ENCODE assay signal across 2 cellular contexts in the genomic region with DNA sequence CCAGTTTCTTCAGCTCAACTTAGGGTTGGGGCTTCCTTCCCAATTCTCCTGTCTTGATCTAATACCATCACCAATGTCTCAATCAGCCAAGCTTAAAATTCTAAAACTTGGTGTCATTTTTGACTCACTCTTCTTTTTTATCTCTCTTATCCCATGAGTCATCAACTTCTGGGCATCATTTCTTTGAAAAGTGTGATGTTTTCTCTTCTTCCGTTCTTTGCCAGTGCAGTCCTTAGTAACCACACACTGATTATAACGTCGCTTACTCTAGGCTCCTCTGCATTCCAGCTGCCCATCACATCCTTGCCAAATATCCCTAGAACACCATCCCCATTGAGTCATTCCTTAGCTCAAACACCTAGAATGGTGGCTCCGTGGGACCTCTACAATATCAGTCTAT.
TF ChIP-seq lines count a peak whose summit lies in the region.

No MANE protein-coding gene starts in this region.

TF ChIP-seq in IMR-90, 13 proteins besides CTCF, POLR2A, EP300 and RAD21:
- no peak for TF ChIP-seq RFX5 (IDR thresholded peaks at IDR 0.05; ENCODE audit: low read depth, low read length)
- TF ChIP-seq FOS (IDR thresholded peaks at IDR 0.05; ENCODE audit: low read depth, low read length): peak; percentile 32; the same call in 1 of the 2 replicates

TF ChIP-seq in K562, 482 proteins besides CTCF, POLR2A, EP300 and RAD21:
- TF ChIP-seq, protein P1, sequence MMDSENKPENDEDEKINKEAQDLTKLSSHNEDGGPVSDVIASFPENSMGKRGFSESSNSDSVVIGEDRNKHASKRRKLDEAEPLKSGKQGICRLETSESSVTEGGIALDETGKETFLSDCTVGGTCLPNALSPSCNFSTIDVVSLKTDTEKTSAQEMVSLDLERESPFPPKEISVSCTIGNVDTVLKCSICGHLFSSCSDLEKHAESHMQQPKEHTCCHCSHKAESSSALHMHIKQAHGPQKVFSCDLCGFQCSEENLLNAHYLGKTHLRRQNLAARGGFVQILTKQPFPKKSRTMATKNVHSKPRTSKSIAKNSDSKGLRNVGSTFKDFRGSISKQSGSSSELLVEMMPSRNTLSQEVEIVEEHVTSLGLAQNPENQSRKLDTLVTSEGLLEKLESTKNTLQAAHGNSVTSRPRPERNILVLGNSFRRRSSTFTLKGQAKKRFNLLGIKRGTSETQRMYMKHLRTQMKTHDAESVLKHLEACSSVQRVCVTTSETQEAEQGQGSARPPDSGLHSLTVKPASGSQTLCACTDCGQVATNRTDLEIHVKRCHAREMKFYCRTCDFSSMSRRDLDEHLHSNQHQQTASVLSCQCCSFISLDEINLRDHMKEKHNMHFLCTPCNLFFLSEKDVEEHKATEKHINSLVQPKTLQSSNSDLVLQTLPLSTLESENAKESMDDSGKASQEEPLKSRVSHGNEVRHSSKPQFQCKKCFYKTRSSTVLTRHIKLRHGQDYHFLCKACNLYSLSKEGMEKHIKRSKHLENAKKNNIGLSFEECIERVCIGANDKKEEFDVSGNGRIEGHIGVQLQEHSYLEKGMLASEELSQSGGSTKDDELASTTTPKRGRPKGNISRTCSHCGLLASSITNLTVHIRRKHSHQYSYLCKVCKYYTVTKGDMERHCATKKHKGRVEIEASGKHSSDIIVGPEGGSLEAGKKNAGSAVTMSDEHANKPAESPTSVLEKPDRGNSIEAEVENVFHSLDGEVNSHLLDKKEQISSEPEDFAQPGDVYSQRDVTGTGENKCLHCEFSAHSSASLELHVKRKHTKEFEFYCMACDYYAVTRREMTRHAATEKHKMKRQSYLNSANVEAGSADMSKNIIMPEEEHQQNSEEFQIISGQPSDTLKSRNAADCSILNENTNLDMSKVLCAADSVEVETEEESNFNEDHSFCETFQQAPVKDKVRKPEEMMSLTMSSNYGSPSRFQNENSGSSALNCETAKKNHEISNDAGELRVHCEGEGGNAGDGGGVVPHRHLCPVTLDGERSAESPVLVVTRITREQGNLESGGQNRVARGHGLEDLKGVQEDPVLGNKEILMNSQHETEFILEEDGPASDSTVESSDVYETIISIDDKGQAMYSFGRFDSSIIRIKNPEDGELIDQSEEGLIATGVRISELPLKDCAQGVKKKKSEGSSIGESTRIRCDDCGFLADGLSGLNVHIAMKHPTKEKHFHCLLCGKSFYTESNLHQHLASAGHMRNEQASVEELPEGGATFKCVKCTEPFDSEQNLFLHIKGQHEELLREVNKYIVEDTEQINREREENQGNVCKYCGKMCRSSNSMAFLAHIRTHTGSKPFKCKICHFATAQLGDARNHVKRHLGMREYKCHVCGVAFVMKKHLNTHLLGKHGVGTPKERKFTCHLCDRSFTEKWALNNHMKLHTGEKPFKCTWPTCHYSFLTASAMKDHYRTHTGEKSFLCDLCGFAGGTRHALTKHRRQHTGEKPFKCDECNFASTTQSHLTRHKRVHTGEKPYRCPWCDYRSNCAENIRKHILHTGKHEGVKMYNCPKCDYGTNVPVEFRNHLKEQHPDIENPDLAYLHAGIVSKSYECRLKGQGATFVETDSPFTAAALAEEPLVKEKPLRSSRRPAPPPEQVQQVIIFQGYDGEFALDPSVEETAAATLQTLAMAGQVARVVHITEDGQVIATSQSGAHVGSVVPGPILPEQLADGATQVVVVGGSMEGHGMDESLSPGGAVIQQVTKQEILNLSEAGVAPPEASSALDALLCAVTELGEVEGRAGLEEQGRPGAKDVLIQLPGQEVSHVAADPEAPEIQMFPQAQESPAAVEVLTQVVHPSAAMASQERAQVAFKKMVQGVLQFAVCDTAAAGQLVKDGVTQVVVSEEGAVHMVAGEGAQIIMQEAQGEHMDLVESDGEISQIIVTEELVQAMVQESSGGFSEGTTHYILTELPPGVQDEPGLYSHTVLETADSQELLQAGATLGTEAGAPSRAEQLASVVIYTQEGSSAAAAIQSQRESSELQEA (IDR thresholded peaks at IDR 0.05; ENCODE audit: low read depth): no peak
- TF ChIP-seq LEF1 (IDR thresholded peaks at IDR 0.05): no peak
- no peak for TF ChIP-seq RCOR1 (IDR thresholded peaks at IDR 0.05; ENCODE audit: borderline replicate concordance in 1 of 2, low read depth in 2 of 2, low read length in 2 of 2)
- peak; percentile 85 for TF ChIP-seq FOSL1 (tag; conservative IDR thresholded peaks at IDR 0.05)
- no peak for TF ChIP-seq RBM17 (IDR thresholded peaks at IDR 0.05; ENCODE audit: borderline replicate concordance, low read depth, low read length)
- TF ChIP-seq ZNF316 (IDR thresholded peaks at IDR 0.05): peak; percentile 81
- TF ChIP-seq TCFL5 (CRISPR knock-in tag; conservative IDR thresholded peaks at IDR 0.05): no peak
- TF ChIP-seq MAFG (tag; conservative IDR thresholded peaks at IDR 0.05): peak; percentile 75
- TF ChIP-seq ELK1 (CRISPR knock-in tag; IDR thresholded peaks at IDR 0.05): no peak
- TF ChIP-seq SMARCA4 (IDR thresholded peaks at IDR 0.05): peak; percentile 51
- TF ChIP-seq ZKSCAN1 (IDR thresholded peaks at IDR 0.05; ENCODE audit: low read depth, low read length): no peak
- TF ChIP-seq, protein P2, sequence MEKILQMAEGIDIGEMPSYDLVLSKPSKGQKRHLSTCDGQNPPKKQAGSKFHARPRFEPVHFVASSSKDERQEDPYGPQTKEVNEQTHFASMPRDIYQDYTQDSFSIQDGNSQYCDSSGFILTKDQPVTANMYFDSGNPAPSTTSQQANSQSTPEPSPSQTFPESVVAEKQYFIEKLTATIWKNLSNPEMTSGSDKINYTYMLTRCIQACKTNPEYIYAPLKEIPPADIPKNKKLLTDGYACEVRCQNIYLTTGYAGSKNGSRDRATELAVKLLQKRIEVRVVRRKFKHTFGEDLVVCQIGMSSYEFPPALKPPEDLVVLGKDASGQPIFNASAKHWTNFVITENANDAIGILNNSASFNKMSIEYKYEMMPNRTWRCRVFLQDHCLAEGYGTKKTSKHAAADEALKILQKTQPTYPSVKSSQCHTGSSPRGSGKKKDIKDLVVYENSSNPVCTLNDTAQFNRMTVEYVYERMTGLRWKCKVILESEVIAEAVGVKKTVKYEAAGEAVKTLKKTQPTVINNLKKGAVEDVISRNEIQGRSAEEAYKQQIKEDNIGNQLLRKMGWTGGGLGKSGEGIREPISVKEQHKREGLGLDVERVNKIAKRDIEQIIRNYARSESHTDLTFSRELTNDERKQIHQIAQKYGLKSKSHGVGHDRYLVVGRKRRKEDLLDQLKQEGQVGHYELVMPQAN (IDR thresholded peaks at IDR 0.05; ENCODE audit: borderline replicate concordance): no peak
- no peak for TF ChIP-seq CCAR2 (IDR thresholded peaks at IDR 0.05; ENCODE audit: low read depth, low read length)
- TF ChIP-seq C11orf30 (IDR thresholded peaks at IDR 0.05; ENCODE audit: low read depth): peak; percentile 80
- TF ChIP-seq KHSRP (IDR thresholded peaks at IDR 0.05): no peak
- TF ChIP-seq ATF3 (IDR thresholded peaks at IDR 0.05): peak; percentile 79
- TF ChIP-seq ATF3 (CRISPR knock-in tag; conservative IDR thresholded peaks at IDR 0.05): no peak
- TF ChIP-seq JUND (IDR thresholded peaks at IDR 0.05; ENCODE audit: borderline replicate concordance, low read depth, low read length): peak; percentile 76; the same call in 1 of the 2 replicates
- peak; percentile 71; the same call in 1 of the 3 replicates for TF ChIP-seq JUND (tag; IDR thresholded peaks at IDR 0.05; ENCODE audit: borderline replicate concordance, low read depth, low read length)
- TF ChIP-seq, protein P3, sequence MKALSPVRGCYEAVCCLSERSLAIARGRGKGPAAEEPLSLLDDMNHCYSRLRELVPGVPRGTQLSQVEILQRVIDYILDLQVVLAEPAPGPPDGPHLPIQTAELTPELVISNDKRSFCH (CRISPR knock-in tag; IDR thresholded peaks at IDR 0.05): no peak
- TF ChIP-seq, protein P3 (tag; IDR thresholded peaks at IDR 0.05): no peak
- no peak for TF ChIP-seq ZNF175 (CRISPR knock-in tag; IDR thresholded peaks at IDR 0.05; ENCODE audit: low read depth)
- TF ChIP-seq STAT5B (CRISPR knock-in tag; IDR thresholded peaks at IDR 0.05): no peak
- peak; percentile 34; the same call in 1 of the 2 replicates for TF ChIP-seq DPF2 (IDR thresholded peaks at IDR 0.05)
- no peak for TF ChIP-seq ZNF347 (CRISPR knock-in tag; IDR thresholded peaks at IDR 0.05; ENCODE audit: low read depth)
- no peak for TF ChIP-seq KDM4B (IDR thresholded peaks at IDR 0.05; ENCODE audit: borderline replicate concordance in 2 of 2, low read depth in 1 of 2)
- TF ChIP-seq ARID1B (IDR thresholded peaks at IDR 0.05): peak; percentile 41
- no peak for TF ChIP-seq TSC22D4 (tag; IDR thresholded peaks at IDR 0.05)
- no peak for TF ChIP-seq MITF (IDR thresholded peaks at IDR 0.05)
